Comparison of ENCODE assay signal across 1 cellular context in the genomic region with DNA sequence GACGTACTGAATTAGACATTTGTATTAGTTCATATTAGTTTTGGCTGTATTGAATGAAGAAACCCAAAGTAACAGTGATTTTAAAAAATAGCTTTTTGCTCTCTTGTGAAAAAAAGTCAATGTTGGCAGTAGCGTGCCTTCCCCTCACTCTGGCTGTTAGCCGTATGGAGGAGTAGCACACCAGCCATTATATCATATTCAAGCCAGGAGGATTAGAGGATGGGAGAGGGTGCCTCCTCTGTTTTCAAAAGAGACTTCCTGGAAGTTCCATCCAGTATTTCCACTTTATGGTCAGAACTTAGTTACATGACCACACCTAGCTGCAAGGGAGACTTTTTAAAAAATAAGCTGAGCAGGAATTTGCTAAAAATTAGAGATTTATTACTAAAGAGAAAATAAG.
TF ChIP-seq lines count a peak whose summit lies in the region.

No MANE protein-coding gene starts in this region.

TF ChIP-seq in IMR-90, 13 proteins besides CTCF, POLR2A, EP300 and RAD21 (continued from another document):
- no peak for TF ChIP-seq MXI1 (IDR thresholded peaks at IDR 0.05; ENCODE audit: borderline replicate concordance, low read depth, low read length)
- TF ChIP-seq FOS (IDR thresholded peaks at IDR 0.05; ENCODE audit: low read depth, low read length): no peak
- TF ChIP-seq MAFK (IDR thresholded peaks at IDR 0.05; ENCODE audit: low read depth, low read length): no peak
- no peak for TF ChIP-seq SMC3 (IDR thresholded peaks at IDR 0.05; ENCODE audit: low read depth, low read length)
- no peak for TF ChIP-seq RFX5 (IDR thresholded peaks at IDR 0.05; ENCODE audit: low read depth, low read length)
- TF ChIP-seq, protein P1, sequence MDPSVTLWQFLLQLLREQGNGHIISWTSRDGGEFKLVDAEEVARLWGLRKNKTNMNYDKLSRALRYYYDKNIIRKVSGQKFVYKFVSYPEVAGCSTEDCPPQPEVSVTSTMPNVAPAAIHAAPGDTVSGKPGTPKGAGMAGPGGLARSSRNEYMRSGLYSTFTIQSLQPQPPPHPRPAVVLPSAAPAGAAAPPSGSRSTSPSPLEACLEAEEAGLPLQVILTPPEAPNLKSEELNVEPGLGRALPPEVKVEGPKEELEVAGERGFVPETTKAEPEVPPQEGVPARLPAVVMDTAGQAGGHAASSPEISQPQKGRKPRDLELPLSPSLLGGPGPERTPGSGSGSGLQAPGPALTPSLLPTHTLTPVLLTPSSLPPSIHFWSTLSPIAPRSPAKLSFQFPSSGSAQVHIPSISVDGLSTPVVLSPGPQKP (IDR thresholded peaks at IDR 0.05; ENCODE audit: borderline replicate concordance, low read depth, low read length): no peak
- TF ChIP-seq NFE2L2 (IDR thresholded peaks at IDR 0.05; ENCODE audit: low read depth, low read length): no peak
- no peak for TF ChIP-seq RCOR1 (IDR thresholded peaks at IDR 0.05; ENCODE audit: insufficient replicate concordance, low read length)
- TF ChIP-seq, protein P2, sequence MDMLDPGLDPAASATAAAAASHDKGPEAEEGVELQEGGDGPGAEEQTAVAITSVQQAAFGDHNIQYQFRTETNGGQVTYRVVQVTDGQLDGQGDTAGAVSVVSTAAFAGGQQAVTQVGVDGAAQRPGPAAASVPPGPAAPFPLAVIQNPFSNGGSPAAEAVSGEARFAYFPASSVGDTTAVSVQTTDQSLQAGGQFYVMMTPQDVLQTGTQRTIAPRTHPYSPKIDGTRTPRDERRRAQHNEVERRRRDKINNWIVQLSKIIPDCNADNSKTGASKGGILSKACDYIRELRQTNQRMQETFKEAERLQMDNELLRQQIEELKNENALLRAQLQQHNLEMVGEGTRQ (IDR thresholded peaks at IDR 0.05; ENCODE audit: low read depth, low read length): no peak
- no peak for TF ChIP-seq MAZ (IDR thresholded peaks at IDR 0.05; ENCODE audit: borderline replicate concordance, low read depth, low read length)
